In genomic region chr15:101732772-101733171, GRCh38 we compare ENCODE assay signal across 3 cellular contexts.
TF ChIP-seq lines count a peak whose summit lies in the region.

No MANE protein-coding gene starts in this region.

TF ChIP-seq in A549, 52 proteins besides CTCF, POLR2A, EP300 and RAD21:
- TF ChIP-seq MAFK (IDR thresholded peaks at IDR 0.05; ENCODE audit: partially characterized antibody) = peak; percentile 39
- no peak for TF ChIP-seq BHLHE40 (IDR thresholded peaks at IDR 0.05; ENCODE audit: low read depth, low read length)

TF ChIP-seq in K562, 482 proteins besides CTCF, POLR2A, EP300 and RAD21:
- TF ChIP-seq MAFG (tag; conservative IDR thresholded peaks at IDR 0.05) (0 out of 2 replicates have a peak, but pooled peaks have one; percentile 13), C11orf30 (IDR thresholded peaks at IDR 0.05; ENCODE audit: low read depth) (peak; percentile 62), YBX1 (IDR thresholded peaks at IDR 0.05) (no peak), ZNF316 (IDR thresholded peaks at IDR 0.05) (peak; percentile 76)

TF ChIP-seq in HEK293T, 16 proteins besides CTCF, POLR2A, EP300 and RAD21:
- TF ChIP-seq L3MBTL2 (conservative IDR thresholded peaks at IDR 0.05) (no peak), FOXK2 (IDR thresholded peaks at IDR 0.05) (no peak), NFRKB (IDR thresholded peaks at IDR 0.05) (no peak), ELF4 (IDR thresholded peaks at IDR 0.05) (no peak), LEF1 (IDR thresholded peaks at IDR 0.05; ENCODE audit: borderline replicate concordance) (no peak), SP1 (IDR thresholded peaks at IDR 0.05) (no peak), HDGF (IDR thresholded peaks at IDR 0.05; ENCODE audit: borderline replicate concordance) (no peak), SUZ12 (IDR thresholded peaks at IDR 0.05) (no peak)
